Comparison of ENCODE assay signal across 8 cellular contexts in genomic region chr22:23226497-23226850, GRCh38. TPM values are rescaled to one million over a fixed set of nuclear protein-coding genes. Genes with fewer than 3 reads are reported as not detected.
A peak's percentile ranks its signal among the peaks of the same experiment; 100 is the strongest.
DNase-seq lines count a peak whose midpoint lies in the region; ATAC-seq and TF ChIP-seq lines count a peak whose summit lies in the region.

No MANE protein-coding gene starts in this region.

- POLR2A ChIA-PET in CD4-positive, alpha-beta T cell (lab: Charles Lee): interaction anchor here (2.0 to 3.3 kb wide), 3 partner anchors 10 to 17 kb away, joined by 8 to 27 read pairs (median 15); no protein-coding TSS in a partner anchor
- POLR2A ChIA-PET in PC-3 (lab: Charles Lee; ENCODE audit: unreplicated experiment): no interaction called here
- POLR2A ChIA-PET in naive thymus-derived CD8-positive, alpha-beta T cell (lab: Charles Lee): interaction anchor here (0.7 to 3.5 kb wide), 7 partner anchors 8 to 46 kb away, joined by 3 to 24 read pairs (median 6); partner anchors contain the start of gene BCR

- intact Hi-C loops in CD4-positive, alpha-beta T cell (cut with DNase I, micrococcal nuclease): loop anchor here in 1 of 2 experiments (2.0 kb wide), 1 partner anchor 16 kb away; no protein-coding TSS in a partner anchor
- intact Hi-C loops in PC-3 (cut with micrococcal nuclease): loop anchor here (1.0 to 2.0 kb wide), 2 partner anchors 44 to 56 kb away; no protein-coding TSS in a partner anchor

- CTCF ChIA-PET in CD4-positive, alpha-beta T cell (lab: Charles Lee): no interaction called here
- CTCF ChIA-PET in PC-3 (lab: Charles Lee): interaction anchor here (1.1 kb wide), 1 partner anchor 55 kb away, joined by 3 read pairs; no protein-coding TSS in a partner anchor

- peak overlapping the region; percentile 68 for H3K4me2 ChIP-seq in PC-3 (ENCODE audit: low read length)

- H3K27me3 ChIP-seq in CD4-positive, alpha-beta T cell (ENCODE audit: control insufficient read depth, insufficient read depth, low read length): no peaks in the 10 kb centered on the region
- no peaks in the 10 kb centered on the region for H3K27me3 ChIP-seq in PC-3 (ENCODE audit: low read length)

- H3K36me3 Mint-ChIP-seq in CD4-positive, alpha-beta T cell (ENCODE audit: low read depth): peaks cover 31% of the 10 kb centered on the region
- peaks cover 6% of the 10 kb centered on the region for H3K36me3 Mint-ChIP-seq in effector memory CD8-positive, alpha-beta T cell (ENCODE audit: insufficient read depth)
- peaks cover 13 to 24% (median 14%) of the 10 kb centered on the region in 3 donors for H3K36me3 Mint-ChIP-seq in naive thymus-derived CD8-positive, alpha-beta T cell

- H3K9me2 ChIP-seq in PC-3 (replicated peaks; ENCODE audit: low read length): no peaks in the 10 kb centered on the region

- H3K4me3 ChIP-seq in PC-3 (ENCODE audit: low read length): peak overlapping the region; percentile 33

- peak overlapping the region; percentile 7; the same call in 1 of the 2 replicates for H2AFZ ChIP-seq in PC-3 (ENCODE audit: low read length)

- peak overlapping the region; percentile 35 for H3K4me3 Mint-ChIP-seq in CD4-positive, alpha-beta T cell
- peak overlapping the region; percentile 53 to 56 for H3K4me3 Mint-ChIP-seq in effector memory CD8-positive, alpha-beta T cell
- H3K4me3 Mint-ChIP-seq in naive thymus-derived CD8-positive, alpha-beta T cell: peak overlapping the region; percentile 29 to 74 (median 64)

- no peaks in the 10 kb centered on the region for H3K27me3 Mint-ChIP-seq in CD4-positive, alpha-beta T cell
- H3K27me3 Mint-ChIP-seq in effector memory CD8-positive, alpha-beta T cell: no peaks in the 10 kb centered on the region
- H3K27me3 Mint-ChIP-seq in naive thymus-derived CD8-positive, alpha-beta T cell: no peaks in the 10 kb centered on the region

- peak overlapping the region; percentile 39 for H3K27ac ChIP-seq in CD4-positive, alpha-beta T cell (ENCODE audit: low read depth, low read length)
- H3K27ac ChIP-seq in PC-3 (ENCODE audit: low read length): peak overlapping the region; percentile 95

- no peaks in the 10 kb centered on the region for H4K20me1 ChIP-seq in PC-3 (ENCODE audit: low read length)

- TF ChIP-seq CTCF in CD4-positive, alpha-beta T cell (IDR thresholded peaks at IDR 0.05): no peak
- no peak for TF ChIP-seq CTCF in PC-3 (conservative IDR thresholded peaks at IDR 0.05; ENCODE audit: low read depth, low read length)

- peaks cover 6% of the 10 kb centered on the region for H3K9me3 Mint-ChIP-seq in CD4-positive, alpha-beta T cell
- H3K9me3 Mint-ChIP-seq in effector memory CD8-positive, alpha-beta T cell: peaks cover 0 to 7% of the 10 kb centered on the region in 2 donors
- peaks cover 2 to 33% (median 13%) of the 10 kb centered on the region in 9 donors for H3K9me3 Mint-ChIP-seq in naive thymus-derived CD8-positive, alpha-beta T cell

- DNase-seq in CD4-positive, alpha-beta T cell: no peak
- peak; percentile 25 for DNase-seq in PC-3
- DNase-seq in effector memory CD8-positive, alpha-beta T cell: no peak
- no peak for DNase-seq in naive thymus-derived CD8-positive, alpha-beta T cell
- no peak for DNase-seq in middle frontal gyrus (ENCODE audit: extremely low spot score, low spot score)
- DNase-seq in GOT3 (lab: John Stamatoyannopoulos, UW): no peak
- no peak for DNase-seq in SW 1271 (lab: John Stamatoyannopoulos, UW)
- DNase-seq in CD1c-positive myeloid dendritic cell (ENCODE audit: extremely low spot score): no peak

- peaks cover 79% of the 10 kb centered on the region for H3K79me2 ChIP-seq in PC-3 (ENCODE audit: low read length)

- peaks cover 35% of the 10 kb centered on the region for H3K4me1 ChIP-seq in PC-3 (ENCODE audit: insufficient read depth, low read length)

- H3K9me3 ChIP-seq in CD4-positive, alpha-beta T cell (ENCODE audit: control insufficient read depth, low read length): peaks cover 17% of the 10 kb centered on the region
- no peaks in the 10 kb centered on the region for H3K9me3 ChIP-seq in PC-3 (ENCODE audit: low read length)

- BruUV-seq in PC-3 (replicated peaks; lab: Mats Ljungman, UMichigan): TSS peak; percentile 56

- no peak for ATAC-seq in CD4-positive, alpha-beta T cell (ENCODE audit: poor library complexity)
- peak; percentile 42 for ATAC-seq in PC-3
- no peak for ATAC-seq in effector memory CD8-positive, alpha-beta T cell (replicated peaks)
- no peak for ATAC-seq in naive thymus-derived CD8-positive, alpha-beta T cell

- H3K4me1 Mint-ChIP-seq in CD4-positive, alpha-beta T cell (ENCODE audit: low read depth): peaks cover 79% of the 10 kb centered on the region
- peaks cover 60 to 65% of the 10 kb centered on the region in 2 donors for H3K4me1 Mint-ChIP-seq in effector memory CD8-positive, alpha-beta T cell (ENCODE audit: low read depth in 2 of 2)
- H3K4me1 Mint-ChIP-seq in naive thymus-derived CD8-positive, alpha-beta T cell: peaks cover 56 to 86% (median 82%) of the 10 kb centered on the region in 4 donors

- H3K27ac Mint-ChIP-seq in CD4-positive, alpha-beta T cell: peak overlapping the region; percentile 83
- H3K27ac Mint-ChIP-seq in effector memory CD8-positive, alpha-beta T cell: peak overlapping the region; percentile 82 to 84
- H3K27ac Mint-ChIP-seq in naive thymus-derived CD8-positive, alpha-beta T cell: peak overlapping the region; percentile 49 to 94 (median 88)

- H3F3A ChIP-seq in PC-3 (ENCODE audit: low read length, unreplicated experiment): no peaks in the 10 kb centered on the region

- H3K36me3 ChIP-seq in PC-3 (ENCODE audit: low read depth, low read length): no peaks in the 10 kb centered on the region

- H3K9ac ChIP-seq in PC-3 (ENCODE audit: low read length): peak overlapping the region; percentile 65

RNA-seq across cellular contexts. Expression of gene BCR, which starts 46.2 kb away (rescaled TPM):
- total RNA-seq in CD4-positive, alpha-beta T cell: 10 to 100 TPM; 60.0 to 64.8 TPM
- 36.8 and 46.8 TPM in 2 replicates for total RNA-seq in PC-3 (2014; rRNA removed)
- total RNA-seq in naive thymus-derived CD8-positive, alpha-beta T cell: 10 to 100 TPM; 72.1 to 76.9 TPM
- polyA plus RNA-seq in naive thymus-derived CD8-positive, alpha-beta T cell: 10 to 100 TPM in 1 of 3 donors, 1 to 10 TPM in 2; 3.8 to 18.3 (median 5.6) TPM
